In genomic region chr12:108318472-108319275, GRCh38 we compare ENCODE assay signal across 20 cellular contexts. TPM values are rescaled to one million over a fixed set of nuclear protein-coding genes. Genes with fewer than 3 reads are reported as not detected.
A peak's percentile ranks its signal among the peaks of the same experiment; 100 is the strongest.
DNase-seq lines count a peak whose midpoint lies in the region; ATAC-seq and TF ChIP-seq lines count a peak whose summit lies in the region.
"Had no signal": no experiment of that assay in that cellular context is flagged by ENCODE, and none has a peak within 500 bp of the region (broad histone marks: within the 10 kb centered on the region; RNA-seq: fewer than 3 reads in every experiment).

No MANE protein-coding gene starts in this region.

- peaks cover 17% of the 10 kb centered on the region for H3K36me3 Mint-ChIP-seq in natural killer cell
- H3K36me3 Mint-ChIP-seq: CD8-positive, alpha-beta memory T cell had no signal

- peak overlapping the region; percentile 91 to 98 for H3K27ac Mint-ChIP-seq in natural killer cell
- H3K27ac Mint-ChIP-seq: HFFc6 had no signal

- H3K9me3 ChIP-seq in tibial artery, result no peaks in the 10 kb centered on the region

- no peak for TF ChIP-seq CTCF in natural killer cell (IDR thresholded peaks at IDR 0.05)
- TF ChIP-seq CTCF in tibial artery (IDR thresholded peaks at IDR 0.05), result no peak

- H3K27me3 ChIP-seq in tibial artery, result no peaks in the 10 kb centered on the region

- no peaks in the 10 kb centered on the region for H3K27me3 Mint-ChIP-seq in natural killer cell (ENCODE audit: low read depth in 2 of 2)

- H3K36me3 ChIP-seq in tibial artery, result no peaks in the 10 kb centered on the region

- peaks cover 0 to 71% (median 23%) of the 10 kb centered on the region in 4 donors for H3K4me1 ChIP-seq in tibial artery

- no peaks in the 10 kb centered on the region for H3K9me3 Mint-ChIP-seq in natural killer cell
- H3K9me3 Mint-ChIP-seq: CD8-positive, alpha-beta memory T cell had no signal

- DNase-seq in Right ventricle myocardium superior (no peak), cardiac septum (ENCODE audit: low spot score) (no peak), cerebellum (ENCODE audit: low spot score) (peak; percentile 83), natural killer cell (no peak), tibial artery (no peak), SIG-M5 (lab: John Stamatoyannopoulos, UW) (no peak), GF-D8 (lab: John Stamatoyannopoulos, UW) (no peak)
- DNase-seq in activated CD4-positive, alpha-beta T cell treated with anti-CD3 and anti-CD28 coated beads, Interleukin-2, amount 50 U/mL, for 1 hour, result no peak
- DNase-seq: DMS79 treated with DMSO at 0.1 percent for 48 hours; HFFc6; NCI-H1436; NCI-H2029; NCI-H2171; NCI-H446; NCI-H69; NK-92 treated with Interleukin-12 subunit alpha and Interleukin-12 subunit beta, amount 100 ng/mL, for 24 hours; OCI-M1 had no signal

- peak overlapping the region; percentile 24 to 50 for H3K27ac ChIP-seq in tibial artery
- H3K27ac ChIP-seq: KMS-11 had no signal

- intact Hi-C loops in Right ventricle myocardium superior (cut with DNase I) (no loop called here), cardiac septum (cut with DNase I) (no loop called here), natural killer cell (cut with micrococcal nuclease) (loop anchor here (2.0 kb wide), 1 partner anchor 16 kb away; no protein-coding TSS in a partner anchor), tibial artery (cut with DNase I; ENCODE audit: low total_unique reads) (no loop called here)

- H3K4me1 Mint-ChIP-seq in natural killer cell, result peaks cover 81 to 94% of the 10 kb centered on the region in 2 donors

- H3K4me3 Mint-ChIP-seq in natural killer cell, result no peak overlapping the region
- H3K4me3 Mint-ChIP-seq: CD8-positive, alpha-beta memory T cell; HFFc6 had no signal

- H3K4me3 ChIP-seq in tibial artery, result no peak overlapping the region

- ATAC-seq in Right ventricle myocardium superior (ENCODE audit: poor library complexity) (peak; percentile 29), natural killer cell (no peak)

RNA-seq across cellular contexts. Expression of gene CMKLR1, which starts 20.4 kb away (rescaled TPM):
- 7.2 TPM for total RNA-seq in Right ventricle myocardium superior
- 21.0 TPM for total RNA-seq in cardiac septum
- total RNA-seq in cerebellum, result 1.6 TPM
- 10 to 100 TPM; 40.7 to 99.1 (median 63.2) TPM for total RNA-seq in natural killer cell
- total RNA-seq: A172, HFFc6 had no signal
